Comparison of ENCODE assay signal across 26 cellular contexts in genomic region chr9:122788831-122789230, GRCh38. TPM values are rescaled to one million over a fixed set of nuclear protein-coding genes. Genes with fewer than 3 reads are reported as not detected.
DNase-seq lines count a peak whose midpoint lies in the region; ATAC-seq and TF ChIP-seq lines count a peak whose summit lies in the region.
"Had no signal": no experiment of that assay in that cellular context is flagged by ENCODE, and none has a peak within 500 bp of the region (broad histone marks: within the 10 kb centered on the region; RNA-seq: fewer than 3 reads in every experiment).

Gene OR5C1, plus strand, starts transcription at chr9:122788933. Its CDS starts 0 bp downstream, at chr9:122788933.

- H3K79me2 ChIP-seq in Karpas-422 (ENCODE audit: low read length) (no peaks in the 10 kb centered on the region), H9 (ENCODE audit: insufficient read depth, low read length) (no peaks in the 10 kb centered on the region)

- H3K23ac ChIP-seq in H9 (ENCODE audit: insufficient read length, low read depth, low read length): no peak within 1 kb of the TSS

- H2BK5ac ChIP-seq in H9 (ENCODE audit: insufficient read length, low read length): no peak within 1 kb of the TSS

- no peak within 1 kb of the TSS for H2BK120ac ChIP-seq in H9 (ENCODE audit: low read depth, low read length, poor library complexity, severe bottlenecking)

- TF ChIP-seq CTCF in GM13977 (IDR thresholded peaks at IDR 0.05; ENCODE audit: extremely low read depth, insufficient read depth, missing control alignments) (no peak), H9 (conservative IDR thresholded peaks at IDR 0.05) (no peak), stomach (IDR thresholded peaks at IDR 0.05) (no peak)

- H3K4me2 ChIP-seq in Karpas-422 (ENCODE audit: low read depth, low read length, poor library complexity, severe bottlenecking) (no peak within 1 kb of the TSS), H9 (ENCODE audit: insufficient read depth, insufficient read length, low read length) (no peak within 1 kb of the TSS)
- H3K4me2 ChIP-seq: A549; BLaER1 treated with 17β-estradiol and CSF1 and Interleukin-3, amounts not matched to agents 10 nM and 100 nM had no signal

- H2AFZ ChIP-seq in Karpas-422 (ENCODE audit: low read length): no peak within 1 kb of the TSS
- no peak within 1 kb of the TSS for H2AFZ ChIP-seq in H9 (ENCODE audit: low read length)

- no peaks in the 10 kb centered on the region for H3K4me1 Mint-ChIP-seq in activated CD8-positive, alpha-beta memory T cell treated with anti-CD3 and anti-CD28 coated beads, Interleukin-2, amount 10 ng/mL, durations not matched to agents 7 days and 5 days
- no peaks in the 10 kb centered on the region for H3K4me1 Mint-ChIP-seq in H9
- H3K4me1 Mint-ChIP-seq: CD14-positive monocyte had no signal

- H2BK20ac ChIP-seq in H9 (ENCODE audit: low read depth, low read length, poor library complexity, severe bottlenecking): no peak within 1 kb of the TSS

- no peak within 1 kb of the TSS for H2BK12ac ChIP-seq in H9 (ENCODE audit: insufficient read length, low read depth, low read length)

- no peak within 1 kb of the TSS for H3K4me3 Mint-ChIP-seq in activated CD8-positive, alpha-beta memory T cell treated with anti-CD3 and anti-CD28 coated beads, Interleukin-2, amount 10 ng/mL, durations not matched to agents 7 days and 5 days
- H3K4me3 Mint-ChIP-seq in H9: no peak within 1 kb of the TSS
- H3K4me3 Mint-ChIP-seq: CD14-positive monocyte; CD4-positive, alpha-beta T cell had no signal

- no peaks in the 10 kb centered on the region for H3K79me1 ChIP-seq in H9 (ENCODE audit: insufficient read depth, low read depth, low read length, poor library complexity, severe bottlenecking)

- no peak within 1 kb of the TSS for H3K4me3 ChIP-seq in Karpas-422 (ENCODE audit: low read length)
- no peak within 1 kb of the TSS for H3K4me3 ChIP-seq in stomach
- H3K4me3 ChIP-seq: A549; BLaER1 treated with 17β-estradiol and CSF1 and Interleukin-3, amounts not matched to agents 10 nM and 100 nM had no signal

- H3K4ac ChIP-seq in H9 (ENCODE audit: low read depth, low read length): no peak within 1 kb of the TSS

- H4K20me1 ChIP-seq in Karpas-422 (ENCODE audit: insufficient read depth, low read depth, low read length) (no peaks in the 10 kb centered on the region), H9 (ENCODE audit: control insufficient read depth, insufficient read depth, insufficient read length) (no peaks in the 10 kb centered on the region)
- H4K20me1 ChIP-seq: BLaER1 treated with 17β-estradiol and CSF1 and Interleukin-3, amounts not matched to agents 10 nM and 100 nM had no signal

- no peak within 1 kb of the TSS for H3K27ac Mint-ChIP-seq in activated CD8-positive, alpha-beta memory T cell treated with anti-CD3 and anti-CD28 coated beads, Interleukin-2, amount 10 ng/mL, durations not matched to agents 7 days and 5 days
- H3K27ac Mint-ChIP-seq in H9: no peak within 1 kb of the TSS
- H3K27ac Mint-ChIP-seq: CD4-positive, alpha-beta T cell had no signal

- CTCF ChIA-PET in activated CD8-positive, alpha-beta memory T cell treated with anti-CD3 and anti-CD28 coated beads, Interleukin-2, amount 10 ng/mL, durations not matched to agents 7 days and 5 days (lab: Charles Lee): no interaction called here

- H3K18ac ChIP-seq in H9 (ENCODE audit: insufficient read length, low read depth, low read length): no peak within 1 kb of the TSS

- H3K27ac ChIP-seq in Karpas-422 (ENCODE audit: low read length) (no peak within 1 kb of the TSS), H9 (ENCODE audit: insufficient read length, low read depth, low read length) (no peak within 1 kb of the TSS), stomach (no peak within 1 kb of the TSS)
- H3K27ac ChIP-seq: A549; BLaER1 treated with 17β-estradiol and CSF1 and Interleukin-3, amounts not matched to agents 10 nM and 100 nM had no signal

- H3K36me3 ChIP-seq in Karpas-422 (ENCODE audit: insufficient read depth, low read length) (no peaks in the 10 kb centered on the region), stomach (no peaks in the 10 kb centered on the region)
- H3K36me3 ChIP-seq: BE2C; BLaER1 treated with 17β-estradiol and CSF1 and Interleukin-3, amounts not matched to agents 10 nM and 100 nM had no signal

- no peak for TF ChIP-seq EP300 in stomach (IDR thresholded peaks at IDR 0.05)

- H3K9ac ChIP-seq in Karpas-422 (ENCODE audit: low read length) (no peak within 1 kb of the TSS), H9 (ENCODE audit: extremely low read depth, insufficient read length, low read length) (no peak within 1 kb of the TSS)
- H3K9ac ChIP-seq: BLaER1 treated with 17β-estradiol and CSF1 and Interleukin-3, amounts not matched to agents 10 nM and 100 nM had no signal

- no peak within 1 kb of the TSS for H3T11ph ChIP-seq in H9 (ENCODE audit: low read length)

- no CpG with 5 or more reads among the region's 12 CpGs for WGBS in H9 (ENCODE audit: extremely low coverage, insufficient read length, low lambda C conversion rate)
- 93 to 98% (median 94%) methylated on average over 12 of the region's 12 CpGs for WGBS in stomach, 5 donors

- no peak within 1 kb of the TSS for H3K56ac ChIP-seq in H9 (ENCODE audit: insufficient read length, low read depth, low read length)

- intact Hi-C loops in stomach (cut with DNase I; ENCODE audit: low total_unique reads): no loop called here

- H3K9me3 ChIP-seq in Karpas-422 (ENCODE audit: low read length): no peaks in the 10 kb centered on the region
- peaks cover 44% of the 10 kb centered on the region for H3K9me3 ChIP-seq in H9 (ENCODE audit: control insufficient read depth, low read depth, low read length)
- no peaks in the 10 kb centered on the region for H3K9me3 ChIP-seq in stomach
- H3K9me3 ChIP-seq: A549; BE2C; BLaER1 treated with 17β-estradiol and CSF1 and Interleukin-3, amounts not matched to agents 10 nM and 100 nM had no signal

- no peaks in the 10 kb centered on the region for H3K23me2 ChIP-seq in H9 (ENCODE audit: insufficient read length, low read depth, low read length, poor library complexity, severe bottlenecking)

- H4K8ac ChIP-seq in H9 (replicated peaks; ENCODE audit: insufficient read length, low read depth, low read length): no peak within 1 kb of the TSS

- H2AK5ac ChIP-seq in H9 (ENCODE audit: insufficient read length, low read length): no peak within 1 kb of the TSS

- no peak for TF ChIP-seq POLR2A in stomach (IDR thresholded peaks at IDR 0.05)

- H3K36me3 Mint-ChIP-seq in activated CD8-positive, alpha-beta memory T cell treated with anti-CD3 and anti-CD28 coated beads, Interleukin-2, amount 10 ng/mL, durations not matched to agents 7 days and 5 days: no peaks in the 10 kb centered on the region
- peaks cover 1 to 26% (median 15%) of the 10 kb centered on the region in 3 experiments; a peak in 3 of 7 replicates for H3K36me3 Mint-ChIP-seq in H9 (ENCODE audit: insufficient read depth in 1 of 3, low read depth in 3 of 3)
- H3K36me3 Mint-ChIP-seq: CD14-positive monocyte had no signal

- no peak within 1 kb of the TSS for H2BK15ac ChIP-seq in H9 (ENCODE audit: low read depth, low read length)

- no peak within 1 kb of the TSS for H3K14ac ChIP-seq in H9 (ENCODE audit: insufficient read depth, low read length)

- no peaks in the 10 kb centered on the region for H3K27me3 Mint-ChIP-seq in activated CD8-positive, alpha-beta memory T cell treated with anti-CD3 and anti-CD28 coated beads, Interleukin-2, amount 10 ng/mL, durations not matched to agents 7 days and 5 days
- H3K27me3 Mint-ChIP-seq in H9 (ENCODE audit: low read depth): peaks cover 1% of the 10 kb centered on the region
- H3K27me3 Mint-ChIP-seq: CD4-positive, alpha-beta T cell had no signal

- no peaks in the 10 kb centered on the region for H3K9me3 Mint-ChIP-seq in activated CD8-positive, alpha-beta memory T cell treated with anti-CD3 and anti-CD28 coated beads, Interleukin-2, amount 10 ng/mL, durations not matched to agents 7 days and 5 days (ENCODE audit: low read depth)
- H3K9me3 Mint-ChIP-seq in H9: peaks cover 34 to 75% of the 10 kb centered on the region in 2 experiments
- H3K9me3 Mint-ChIP-seq: CD4-positive, alpha-beta T cell had no signal

- DNase-seq in activated CD8-positive, alpha-beta memory T cell treated with anti-CD3 and anti-CD28 coated beads, Interleukin-2, amount 10 ng/mL, durations not matched to agents 7 days and 5 days: peak; percentile 28
- no peak for DNase-seq in activated CD8-positive, alpha-beta memory T cell treated with anti-CD3 and anti-CD28 coated beads for 24 hours
- peak; percentile 2 for DNase-seq in GM13977 (ENCODE audit: low spot score)
- peak; percentile 4 for DNase-seq in Karpas-422
- peak; percentile 30 for DNase-seq in left lobe of liver (ENCODE audit: low spot score)
- no peak for DNase-seq in H9
- DNase-seq in NOMO-1 treated with DMSO at 0.1 percent for 48 hours (lab: John Stamatoyannopoulos, UW; ENCODE audit: unreplicated experiment): no peak
- DNase-seq in stomach: no peak
- DNase-seq: 8988T; ACHN; AML-193; BE2C; Calu3; CD4-positive, alpha-beta T cell; COR-L47; DMS53; DMS79 treated with DMSO at 0.1 percent for 48 hours; GF-D8; GOT3; H7 had no signal

- H3K4me1 ChIP-seq in Karpas-422 (ENCODE audit: low read length): no peaks in the 10 kb centered on the region
- no peaks in the 10 kb centered on the region for H3K4me1 ChIP-seq in H9 (ENCODE audit: insufficient read depth, low read length)
- no peaks in the 10 kb centered on the region for H3K4me1 ChIP-seq in stomach
- H3K4me1 ChIP-seq: BE2C; BLaER1 treated with 17β-estradiol and CSF1 and Interleukin-3, amounts not matched to agents 10 nM and 100 nM had no signal

- in situ Hi-C loops in GM13977 (cut with MboI; ENCODE audit: low pct_unique_long_range_greater_than_20kb, low sequenced_read_pairs, unreplicated experiment): no loop called here

- H4K91ac ChIP-seq in H9 (ENCODE audit: insufficient read length, low read depth, low read length): no peak within 1 kb of the TSS

- H3K27me3 ChIP-seq in Karpas-422 (ENCODE audit: low read length) (no peaks in the 10 kb centered on the region), H9 (ENCODE audit: insufficient read depth, low read length) (no peaks in the 10 kb centered on the region), stomach (no peaks in the 10 kb centered on the region)
- H3K27me3 ChIP-seq: BE2C; BLaER1 treated with 17β-estradiol and CSF1 and Interleukin-3, amounts not matched to agents 10 nM and 100 nM had no signal

- H3K9me2 ChIP-seq in Karpas-422 (replicated peaks; ENCODE audit: insufficient read depth, low read length): no peaks in the 10 kb centered on the region

- no peak for ATAC-seq in activated CD8-positive, alpha-beta memory T cell treated with anti-CD3 and anti-CD28 coated beads, Interleukin-2, amount 10 ng/mL, durations not matched to agents 7 days and 5 days
- ATAC-seq in left lobe of liver: no peak
- ATAC-seq: HCT116 had no signal

- H4K5ac ChIP-seq in H9 (ENCODE audit: insufficient read length, low read depth, low read length): no peak within 1 kb of the TSS

RNA-seq across cellular contexts. Expression of gene OR5C1, which starts in this region (rescaled TPM):
- total RNA-seq in activated CD8-positive, alpha-beta memory T cell treated with anti-CD3 and anti-CD28 coated beads, Interleukin-2, amount 10 ng/mL, durations not matched to agents 7 days and 5 days: not detected
- total RNA-seq in Karpas-422 (2014; rRNA removed; shearing (Covaris generic); ENCODE audit: low replicate concordance): not detected in 2 replicates
- not detected for total RNA-seq in left lobe of liver
- total RNA-seq in H9 (2021): not detected in 2 replicates
- total RNA-seq in stomach: not detected
- polyA plus RNA-seq in stomach: not detected
- total RNA-seq: Calu3; CD4-positive, alpha-beta T cell; Daoy; G401; H7 had no signal
- polyA plus RNA-seq: A549, CD14-positive monocyte had no signal

Comparison
In these comparisons a context has a peak if more than half of its experiments do, and no peak if none do; other contexts are left out.
1. Peak in DNase-seq in activated CD8-positive, alpha-beta memory T cell treated with anti-CD3 and anti-CD28 coated beads, Interleukin-2, amount 10 ng/mL, durations not matched to agents 7 days and 5 days; RNA of the gene not detected or under 1 TPM.
2. Peak in DNase-seq in Karpas-422; RNA of the gene not detected or under 1 TPM.
3. Peak in DNase-seq in left lobe of liver; RNA of the gene not detected or under 1 TPM.